ENCODE assay signal across 15 cellular contexts in genomic region chr5:89444073-89444472, GRCh38.
"Had no signal": no experiment of that assay in that cellular context is flagged by ENCODE, and none has a peak within 500 bp of the region (broad histone marks: within the 10 kb centered on the region; RNA-seq: fewer than 3 reads in every experiment).

No MANE protein-coding gene starts in this region.

- H3K9me3 ChIP-seq: gastrocnemius medialis, thyroid gland had no signal

- H3K27me3 ChIP-seq: gastrocnemius medialis, thyroid gland had no signal

- H3K4me3 ChIP-seq: coronary artery, gastrocnemius medialis, thyroid gland had no signal

- H3K27ac ChIP-seq: coronary artery, gastrocnemius medialis, parathyroid adenoma, thyroid gland had no signal

- H3K4me3 Mint-ChIP-seq: activated CD8-positive, alpha-beta memory T cell treated with anti-CD3 and anti-CD28 coated beads, Interleukin-2, amount 10 ng/mL, durations not matched to agents 7 days and 5 days; activated naive CD4-positive, alpha-beta T cell treated with anti-CD3 and anti-CD28 coated beads, Interleukin-2, amount 50 U/mL, for 24 hours; activated T-cell treated with anti-CD3 and anti-CD28 coated beads, Interleukin-2, amount 50 U/mL, for 24 hours; neural crest cell had no signal

- H3K4me1 ChIP-seq: parathyroid adenoma had no signal

- H3K9me3 Mint-ChIP-seq: activated naive CD4-positive, alpha-beta T cell treated with anti-CD3 and anti-CD28 coated beads, Interleukin-2, amount 50 U/mL, for 24 hours; activated T-cell treated with anti-CD3 and anti-CD28 coated beads, Interleukin-2, amount 50 U/mL, for 24 hours; neural crest cell had no signal

- H3K27ac Mint-ChIP-seq: activated CD8-positive, alpha-beta memory T cell treated with anti-CD3 and anti-CD28 coated beads, Interleukin-2, amount 10 ng/mL, durations not matched to agents 7 days and 5 days; activated naive CD4-positive, alpha-beta T cell treated with anti-CD3 and anti-CD28 coated beads, Interleukin-2, amount 50 U/mL, for 24 hours; activated T-cell treated with anti-CD3 and anti-CD28 coated beads, Interleukin-2, amount 50 U/mL, for 24 hours had no signal

- H3K36me3 Mint-ChIP-seq: activated CD8-positive, alpha-beta memory T cell treated with anti-CD3 and anti-CD28 coated beads, Interleukin-2, amount 10 ng/mL, durations not matched to agents 7 days and 5 days; activated naive CD4-positive, alpha-beta T cell treated with anti-CD3 and anti-CD28 coated beads, Interleukin-2, amount 50 U/mL, for 24 hours had no signal

- H3K4me1 Mint-ChIP-seq: activated CD8-positive, alpha-beta memory T cell treated with anti-CD3 and anti-CD28 coated beads, Interleukin-2, amount 10 ng/mL, durations not matched to agents 7 days and 5 days; activated naive CD4-positive, alpha-beta T cell treated with anti-CD3 and anti-CD28 coated beads, Interleukin-2, amount 50 U/mL, for 24 hours had no signal

- H3K9ac ChIP-seq: parathyroid adenoma had no signal

- ATAC-seq: activated CD8-positive, alpha-beta memory T cell treated with anti-CD3 and anti-CD28 coated beads, Interleukin-2, amount 10 ng/mL, durations not matched to agents 7 days and 5 days; gastrocnemius medialis had no signal

- H3K36me3 ChIP-seq: gastrocnemius medialis, thyroid gland had no signal

- H3K79me2 ChIP-seq: parathyroid adenoma had no signal

- H2AFZ ChIP-seq: parathyroid adenoma had no signal

- H3K27me3 Mint-ChIP-seq: activated CD8-positive, alpha-beta memory T cell treated with anti-CD3 and anti-CD28 coated beads, Interleukin-2, amount 10 ng/mL, durations not matched to agents 7 days and 5 days; activated naive CD4-positive, alpha-beta T cell treated with anti-CD3 and anti-CD28 coated beads, Interleukin-2, amount 50 U/mL, for 24 hours; activated T-cell treated with anti-CD3 and anti-CD28 coated beads, Interleukin-2, amount 50 U/mL, for 24 hours had no signal

- DNase-seq: activated CD4-positive, alpha-beta T cell treated with anti-CD3 and anti-CD28 coated beads, Interleukin-2, amount 50 U/mL, for 4 hours; activated CD4-positive, CD25-positive, alpha-beta regulatory T cell treated with anti-CD3 and anti-CD28 coated beads, Interleukin-2, amount 50 U/mL, for 72 hours; activated CD8-positive, alpha-beta memory T cell treated with anti-CD3 and anti-CD28 coated beads, Interleukin-2, amount 10 ng/mL, durations not matched to agents 7 days and 5 days; activated effector memory CD4-positive, alpha-beta T cell treated with Interleukin-2 at 50 U/mL for 16 hours; activated T-cell treated with anti-CD3 and anti-CD28 coated beads, Interleukin-2, amount 50 U/mL, for 24 hours; central memory CD4-positive, alpha-beta T cell; effector CD8-positive, alpha-beta T cell; gastrocnemius medialis; kidney; stimulated activated CD4-positive, alpha-beta T cell treated with anti-CD3 and anti-CD28 coated beads, Interleukin-4, amount 100 ng/mL, for 4 hours; thyroid gland had no signal
